ENCODE assay signal across 32 cellular contexts in the genomic region with DNA sequence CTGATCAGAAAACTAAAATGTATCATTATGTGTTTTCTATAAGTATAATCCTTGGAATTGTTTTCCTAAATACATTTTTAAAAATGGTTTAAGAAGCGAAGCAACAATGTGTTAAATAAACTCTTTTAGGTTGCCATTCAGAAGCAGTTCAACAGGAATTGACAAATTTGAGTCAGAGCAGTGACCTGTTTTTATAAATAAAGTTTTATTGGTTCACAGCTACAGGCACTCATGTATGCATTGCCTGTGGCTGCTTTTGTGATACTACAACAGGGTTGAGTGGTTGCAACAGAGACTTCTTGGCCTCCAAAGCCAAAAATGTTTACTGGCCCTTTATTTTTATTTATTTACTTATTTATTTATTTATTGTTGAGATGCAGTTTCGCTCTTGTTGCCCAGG.
"Had no signal": no experiment of that assay in that cellular context is flagged by ENCODE, and none has a peak within 500 bp of the region (broad histone marks: within the 10 kb centered on the region; RNA-seq: fewer than 3 reads in every experiment).

No MANE protein-coding gene starts in this region.

- H3K36me3 ChIP-seq: adrenal gland, cardiac muscle cell, colonic mucosa, esophagus muscularis mucosa, gastrocnemius medialis, heart left ventricle had no signal

- H3K4me1 ChIP-seq: adrenal gland, body of pancreas, colonic mucosa, esophagus muscularis mucosa, foreskin keratinocyte, gastrocnemius medialis, heart left ventricle had no signal

- DNase-seq: activated CD4-positive, alpha-beta memory T cell treated with anti-CD3 and anti-CD28 coated beads for 36 hours; activated CD4-positive, alpha-beta T cell treated with anti-CD3 and anti-CD28 coated beads for 36 hours; activated CD4-positive, alpha-beta T cell treated with anti-CD3 and anti-CD28 coated beads, Interleukin-2, amount 10 ng/mL, durations not matched to agents 24 days and 14 days; activated CD4-positive, CD25-positive, alpha-beta regulatory T cell; activated CD4-positive, CD25-positive, alpha-beta regulatory T cell treated with anti-CD3 and anti-CD28 coated beads, Interleukin-2, amount 50 U/mL, for 72 hours; activated CD8-positive, alpha-beta memory T cell treated with anti-CD3 and anti-CD28 coated beads, Interleukin-2, amount 10 ng/mL, durations not matched to agents 7 days and 5 days; activated CD8-positive, alpha-beta memory T cell treated with anti-CD3 and anti-CD28 coated beads, Interleukin-2, amount 50 U/mL, for 4 hours; activated CD8-positive, alpha-beta T cell treated with anti-CD3 and anti-CD28 coated beads, Interleukin-2, amount 10 ng/mL, durations not matched to agents 7 days and 5 days; activated effector memory CD4-positive, alpha-beta T cell treated with anti-CD3 and anti-CD28 coated beads, Interleukin-2, amount 50 U/mL, for 16 hours; activated naive CD4-positive, alpha-beta T cell treated with anti-CD3 and anti-CD28 coated beads for 36 hours; activated naive CD8-positive, alpha-beta T cell treated with anti-CD3 and anti-CD28 coated beads for 36 hours; activated naive CD8-positive, alpha-beta T cell treated with anti-CD3 and anti-CD28 coated beads, Interleukin-2, amount 50 U/mL, for 24 hours; activated T-cell treated with anti-CD3 and anti-CD28 coated beads, Interleukin-2, amount 50 U/mL, for 1 hour; activated T-cell treated with anti-CD3 and anti-CD28 coated beads, Interleukin-2, amount 50 U/mL, for 48 hours; adrenal gland; amygdala; aorta; body of pancreas; central memory CD4-positive, alpha-beta T cell; cerebellar nuclear complex; colonic mucosa; effector CD8-positive, alpha-beta T cell; erythroblast; gastrocnemius medialis; glutamatergic neuron; heart left ventricle; T-helper 2 cell had no signal

- ATAC-seq: activated CD4-positive, alpha-beta T cell treated with anti-CD3 and anti-CD28 coated beads for 36 hours; activated CD8-positive, alpha-beta memory T cell treated with anti-CD3 and anti-CD28 coated beads, Interleukin-2, amount 10 ng/mL, durations not matched to agents 7 days and 5 days; activated CD8-positive, alpha-beta T cell treated with anti-CD3 and anti-CD28 coated beads, Interleukin-2, amount 10 ng/mL, durations not matched to agents 7 days and 5 days; activated naive CD8-positive, alpha-beta T cell treated with anti-CD3 and anti-CD28 coated beads, Interleukin-2, amount 50 U/mL, for 24 hours; body of pancreas; foreskin keratinocyte; gastrocnemius medialis; heart left ventricle had no signal

- H3K9me3 ChIP-seq: adrenal gland, body of pancreas, colonic mucosa, esophagus muscularis mucosa, gastrocnemius medialis, heart left ventricle had no signal

- FAIRE-seq: endometrium, endothelial cell of umbilical vein had no signal

- H3K27me3 ChIP-seq: adrenal gland, body of pancreas, cardiac muscle cell, colonic mucosa, esophagus muscularis mucosa, foreskin keratinocyte, gastrocnemius medialis, heart left ventricle had no signal

- H3K4me3 ChIP-seq: adrenal gland, body of pancreas, cardiac muscle cell, colonic mucosa, esophagus muscularis mucosa, gastrocnemius medialis, heart left ventricle had no signal

- H3K27ac ChIP-seq: adrenal gland, body of pancreas, cardiac muscle cell, colonic mucosa, esophagus muscularis mucosa, foreskin keratinocyte, gastrocnemius medialis, heart left ventricle had no signal
